Comparison of ENCODE assay signal across 9 cellular contexts in the genomic region with DNA sequence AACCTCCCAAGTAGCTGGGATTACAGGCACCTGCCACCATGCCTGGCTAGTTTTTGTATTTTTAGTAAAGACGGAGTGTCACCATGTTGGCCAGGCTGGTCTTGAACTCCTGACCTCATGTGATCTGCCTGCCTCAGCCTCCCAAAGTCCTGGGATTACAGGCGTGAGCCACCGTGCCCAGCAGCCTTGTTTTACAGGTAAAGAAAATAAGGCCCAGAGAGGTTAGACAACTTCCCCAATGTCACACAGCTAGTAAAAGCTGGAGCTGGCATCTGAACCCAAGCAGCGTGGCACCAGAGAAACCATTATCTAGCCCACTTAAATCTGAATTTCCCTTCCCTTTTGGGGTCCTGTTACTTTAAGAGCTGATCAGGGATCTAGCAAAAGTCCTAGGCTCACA. TPM values are rescaled to one million over a fixed set of nuclear protein-coding genes. Genes with fewer than 3 reads are reported as not detected.
A peak's percentile ranks its signal among the peaks of the same experiment; 100 is the strongest.
DNase-seq lines count a peak whose midpoint lies in the region; ATAC-seq, FAIRE-seq and TF ChIP-seq lines count a peak whose summit lies in the region.
"Not testable (repeated sequence)": the region's sequence is repeated elsewhere in the genome, so short reads cannot be mapped to it uniquely, and the experiment has no call there.
"Had no signal": no experiment of that assay in that cellular context is flagged by ENCODE, and none has a peak within 500 bp of the region (broad histone marks: within the 10 kb centered on the region; RNA-seq: fewer than 3 reads in every experiment).

No MANE protein-coding gene starts in this region.

- H3K9ac ChIP-seq in HepG2 (ENCODE audit: insufficient read depth, low read depth, low read length), result not testable (repeated sequence)

- not testable (repeated sequence) for TF ChIP-seq EP300 in gastroesophageal sphincter (IDR thresholded peaks at IDR 0.05); HepG2 (IDR thresholded peaks at IDR 0.05; ENCODE audit: low read depth in 2 of 2, low read length in 2 of 2); HepG2 (CRISPR knock-in tag; IDR thresholded peaks at IDR 0.05; ENCODE audit: borderline replicate concordance); tibial nerve (IDR thresholded peaks at IDR 0.05)

- not testable (repeated sequence) for H3K4me3 Mint-ChIP-seq in nephron progenitor cell

- TF ChIP-seq POLR2A in gastroesophageal sphincter (IDR thresholded peaks at IDR 0.05); HepG2 (IDR thresholded peaks at IDR 0.05; ENCODE audit: insufficient read depth in 1 of 2, low read depth in 2 of 2, low read length in 2 of 2); spleen (IDR thresholded peaks at IDR 0.05); tibial nerve (IDR thresholded peaks at IDR 0.05): not testable (repeated sequence)

- BruUV-seq in HepG2 (replicated peaks; lab: Mats Ljungman, UMichigan), result not testable (repeated sequence)

- H3K27ac Mint-ChIP-seq in nephron progenitor cell, result peak overlapping the region; percentile 21

- H3K4me3 ChIP-seq in HEK293 (ENCODE audit: low read depth, low read length); gastroesophageal sphincter; HepG2 (replicated peaks in 1 of 3; ENCODE audit: insufficient read depth in 1 of 3, low read depth in 2 of 3, low read length in 3 of 3); spleen: not testable (repeated sequence)
- H3K4me3 ChIP-seq in tibial nerve, result peak overlapping the region in 1 of 4 donors; percentile 34

- not testable (repeated sequence) for TF ChIP-seq CTCF in HEK293 (tag by site-specific recombination; IDR thresholded peaks at IDR 0.05); gastroesophageal sphincter (IDR thresholded peaks at IDR 0.05); HepG2 (CRISPR knock-in tag; IDR thresholded peaks at IDR 0.05); nephron progenitor cell (IDR thresholded peaks at IDR 0.05); spleen (IDR thresholded peaks at IDR 0.05 in 8 of 11, conservative IDR thresholded peaks at IDR 0.05 in 3 of 11); tibial nerve (IDR thresholded peaks at IDR 0.05)

- TF ChIP-seq RAD21 in HepG2 (CRISPR knock-in tag; IDR thresholded peaks at IDR 0.05), result not testable (repeated sequence)

- not testable (repeated sequence) for H3K36me3 ChIP-seq in HEK293 (ENCODE audit: control insufficient read depth in 2 of 2, insufficient read depth in 1 of 2, low read length in 2 of 2); gastroesophageal sphincter; HepG2 (replicated peaks in 1 of 2; ENCODE audit: control insufficient read depth in 1 of 2, insufficient read depth in 2 of 2, low read length in 2 of 2); spleen; tibial nerve

- not testable (repeated sequence) for H2AFZ ChIP-seq in HepG2 (ENCODE audit: low read length)

- not testable (repeated sequence) for H3K4me1 ChIP-seq in HEK293 (ENCODE audit: control insufficient read depth, insufficient read depth, low read length)
- H3K4me1 ChIP-seq in gastroesophageal sphincter, result peaks cover 0 to 76% (median 31%) of the 10 kb centered on the region in 3 donors
- peaks cover 24% of the 10 kb centered on the region for H3K4me1 ChIP-seq in HepG2 (ENCODE audit: insufficient read depth, low read length)
- H3K4me1 ChIP-seq in spleen, result peaks cover 3 to 58% (median 20%) of the 10 kb centered on the region in 6 donors
- H3K4me1 ChIP-seq in tibial nerve, result peaks cover 0 to 79% (median 43%) of the 10 kb centered on the region in 4 donors

- not testable (repeated sequence) for H3K4me2 ChIP-seq in HepG2 (ENCODE audit: low read depth, low read length)

- not testable (repeated sequence) for H3K4me1 Mint-ChIP-seq in nephron progenitor cell

- not testable (repeated sequence) for ATAC-seq in gastroesophageal sphincter, HepG2

- POLR2A ChIA-PET in HEK293 (lab: Yijun Ruan, JAX); HepG2 (lab: Yijun Ruan, JAX): not testable (repeated sequence)

- peaks cover 46% of the 10 kb centered on the region for H3K36me3 Mint-ChIP-seq in nephron progenitor cell (ENCODE audit: low read depth)

- not testable (repeated sequence) for FAIRE-seq in HepG2 (lab: Jason Lieb, UNC)

- in situ Hi-C loops in HepG2 (cut with HindIII; ENCODE audit: extremely low pct_ligation_motif_present, low pct_unique_long_range_greater_than_20kb), result not testable (repeated sequence)

- 83% methylated on average over 1 of the region's 4 CpGs for WGBS in gastroesophageal sphincter (ENCODE audit: low coverage in 1 of 2), 2 donors
- 96% methylated on average over 4 of the region's 4 CpGs for WGBS in HepG2 (ENCODE audit: low lambda C conversion rate)
- 86 to 93% (median 88%) methylated on average over 4 of the region's 4 CpGs for WGBS in spleen, 5 donors
- 58 to 65% methylated on average over 4 of the region's 4 CpGs for WGBS in tibial nerve, 2 donors

- H3K9me3 ChIP-seq in HEK293 (ENCODE audit: control insufficient read depth, insufficient read depth, low read depth, low read length); gastroesophageal sphincter; HepG2 (ENCODE audit: low read length); tibial nerve: not testable (repeated sequence)
- peaks cover 0 to 11% (median 0%) of the 10 kb centered on the region in 8 donors for H3K9me3 ChIP-seq in spleen

- CTCF ChIA-PET in HEK293 (lab: Yijun Ruan, JAX), result interaction anchor here (0.5 to 0.6 kb wide), 2 partner anchors 13 to 171 kb away, joined by 3 read pairs; no protein-coding TSS in a partner anchor
- CTCF ChIA-PET in HepG2 (lab: Yijun Ruan, JAX; ENCODE audit: low intra/inter-chr PET ratio, low total read pairs), result not testable (repeated sequence)

- peaks cover 20% of the 10 kb centered on the region for H3K79me2 ChIP-seq in HepG2 (ENCODE audit: insufficient read depth, low read length)

- H3K27me3 ChIP-seq in gastroesophageal sphincter; HepG2 (ENCODE audit: control insufficient read depth in 1 of 2, insufficient read depth in 2 of 2, low read length in 2 of 2); spleen (replicated peaks in 1 of 7); tibial nerve: not testable (repeated sequence)

- H3K27me3 Mint-ChIP-seq in nephron progenitor cell (ENCODE audit: low read depth, poor library complexity), result not testable (repeated sequence)

- not testable (repeated sequence) for DNase-seq in HepG2 (ENCODE audit: low spot score); nephron progenitor cell; spleen; tibial nerve (ENCODE audit: low spot score in 2 of 2)

- H3K27ac ChIP-seq in HEK293 (ENCODE audit: extremely low read depth, low read depth, low read length); HepG2 (ENCODE audit: extremely low read length, insufficient read depth, low read length): not testable (repeated sequence)
- H3K27ac ChIP-seq in cingulate gyrus (ENCODE audit: low read depth, low read length) (peak overlapping the region; percentile 32), gastroesophageal sphincter (peak overlapping the region in 3 of 4 donors; percentile 75 to 83 (median 82)), spleen (peak overlapping the region; percentile 66 to 90 (median 83)), tibial nerve (peak overlapping the region; percentile 57 to 90 (median 84))

- H4K20me1 ChIP-seq in HepG2 (ENCODE audit: insufficient read depth, low read length), result peaks cover 65% of the 10 kb centered on the region

- H3K9me3 Mint-ChIP-seq in nephron progenitor cell, result peaks cover 48% of the 10 kb centered on the region

- intact Hi-C loops in HepG2 (cut with micrococcal nuclease; ENCODE audit: unreplicated experiment), result loop anchor here (5.0 kb wide), 1 partner anchor 37 kb away; no protein-coding TSS in a partner anchor
- intact Hi-C loops in spleen (cut with DNase I; ENCODE audit: low total_unique reads), result not testable (repeated sequence)

TF ChIP-seq in HEK293, 187 proteins besides CTCF, POLR2A, EP300 and RAD21:
- 0 out of 2 replicates have a peak, but pooled peaks have one; percentile 19 for TF ChIP-seq ZNF768 (tag by site-specific recombination; IDR thresholded peaks at IDR 0.05)

TF ChIP-seq in HepG2, 621 proteins besides CTCF, POLR2A, EP300 and RAD21:
- TF ChIP-seq ZNF768 (CRISPR knock-in tag; IDR thresholded peaks at IDR 0.05) (peak; percentile 92), ZMYM3 (CRISPR knock-in tag; IDR thresholded peaks at IDR 0.05) (peak; percentile 66)

RNA-seq across cellular contexts. Expression of a gene that starts 20.6 kb away (rescaled TPM):
- total RNA-seq in gastroesophageal sphincter, result 10 to 100 TPM; 52.8 to 94.7 (median 69.7) TPM
- 13.4 and 24.6 TPM in 2 replicates for total RNA-seq in HepG2 (2016; rRNA removed; fragmentation: Illumina TruSeq; extraction: Trizol)
- total RNA-seq in HepG2 (2016; cell fraction: cytosol; rRNA removed; fragmentation: Illumina TruSeq; extraction: Trizol; ENCODE audit: low read depth), result 9.2 and 9.9 TPM in 2 replicates
- 11.7 and 21.4 TPM in 2 replicates for total RNA-seq in HepG2 (2016; cell fraction: insoluble cytoplasmic fraction; rRNA removed; fragmentation: Illumina TruSeq; extraction: Trizol)
- total RNA-seq in HepG2 (2016; cell fraction: membrane; rRNA removed; fragmentation: Illumina TruSeq; extraction: Trizol), result 11.9 and 13.5 TPM in 2 replicates
- 17.1 and 22.3 TPM in 2 replicates for total RNA-seq in HepG2 (2016; cell fraction: nucleus; rRNA removed; fragmentation: Illumina TruSeq; extraction: Trizol)
- 84.4 and 91.2 TPM in 2 replicates for polyA plus RNA-seq in HepG2 (2011; rRNA removed)
- 59.1 and 63.8 TPM in 2 replicates for polyA plus RNA-seq in HepG2 (2011; cell fraction: cytosol; rRNA removed)
- 25.3 and 26.7 TPM in 2 replicates for polyA plus RNA-seq in HepG2 (2011; cell fraction: nucleus; rRNA removed)
- polyA plus RNA-seq in HepG2 (2012), result 79.6 and 88.1 TPM in 2 replicates
- 25.1 and 29.9 TPM in 2 replicates for polyA plus RNA-seq in HepG2 (2016; cell fraction: cytosol; fragmentation: Illumina TruSeq; extraction: Trizol; ENCODE audit: low read depth)
- polyA plus RNA-seq in HepG2 (2016; cell fraction: insoluble cytoplasmic fraction; fragmentation: Illumina TruSeq; extraction: Trizol; ENCODE audit: low read depth), result 19.9 and 21.5 TPM in 2 replicates
- polyA plus RNA-seq in HepG2 (2016; cell fraction: membrane; fragmentation: Illumina TruSeq; extraction: Trizol; ENCODE audit: low read depth), result 20.0 and 21.7 TPM in 2 replicates
- 44.6 and 45.3 TPM in 2 replicates for polyA plus RNA-seq in HepG2 (2016; cell fraction: nucleus; fragmentation: Illumina TruSeq; extraction: Trizol; ENCODE audit: insufficient read depth, low read depth)
- polyA minus RNA-seq in HepG2 (2011; rRNA and poly(A)+ RNA removed; ENCODE audit: low replicate concordance), result 185 and 354 TPM in 2 replicates
- polyA minus RNA-seq in HepG2 (2011; cell fraction: cytosol; rRNA and poly(A)+ RNA removed), result 33.1 and 45.3 TPM in 2 replicates
- 34.7 and 36.2 TPM in 2 replicates for polyA minus RNA-seq in HepG2 (2011; cell fraction: nucleus; rRNA and poly(A)+ RNA removed)
- total RNA-seq in spleen, result 10 to 100 TPM; 17.6 to 37.2 (median 20.1) TPM
- 1 to 10 TPM; 2.8 to 6.9 (median 6.3) TPM for polyA plus RNA-seq in spleen
- total RNA-seq in tibial nerve, result 10 to 100 TPM; 60.5 to 72.1 (median 65.5) TPM
- total RNA-seq: B cell; CD4-positive, CD25-positive, alpha-beta regulatory T cell had no signal
- polyA plus RNA-seq: CD4-positive, CD25-positive, alpha-beta regulatory T cell had no signal
